ENCODE assay signal across 8 cellular contexts in the genomic region with DNA sequence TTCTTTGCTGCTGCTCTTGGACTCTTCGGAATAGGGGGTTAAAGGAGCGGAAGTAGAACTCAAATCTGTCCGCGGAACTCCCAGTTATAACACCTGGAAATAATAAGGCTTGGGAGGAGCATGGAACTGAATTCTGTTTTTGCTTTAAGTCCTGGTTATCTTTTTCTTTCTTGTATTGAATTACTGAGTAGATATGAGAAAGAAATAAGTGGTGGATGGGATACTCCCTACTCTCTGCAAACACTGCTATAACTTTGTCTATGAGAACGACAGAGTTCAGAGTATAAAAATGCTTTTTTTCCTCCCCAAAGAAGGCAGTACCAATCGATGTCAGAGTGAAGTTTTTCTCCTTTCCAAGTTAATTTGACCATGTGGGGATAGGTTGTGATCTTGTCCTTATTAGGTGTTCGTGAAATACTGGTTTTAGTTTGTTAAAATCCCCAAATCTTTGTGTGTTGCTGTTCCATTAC. TPM values are rescaled to one million over a fixed set of nuclear protein-coding genes. Genes with fewer than 3 reads are reported as not detected.
DNase-seq lines count a peak whose midpoint lies in the region; ATAC-seq, FAIRE-seq and TF ChIP-seq lines count a peak whose summit lies in the region.

No MANE protein-coding gene starts in this region.

- TF ChIP-seq CTCF in HFF-Myc (IDR thresholded peaks at IDR 0.05; ENCODE audit: low read depth, low read length, missing control alignments), result no peak
- no peak for TF ChIP-seq CTCF in neural crest cell (conservative IDR thresholded peaks at IDR 0.05)

- H3K27ac Mint-ChIP-seq in T-helper 17 cell (peak overlapping the region; percentile 96), neural crest cell (ENCODE audit: unreplicated experiment) (peak overlapping the region; percentile 74)

- peak; percentile 18 for TF ChIP-seq POLR2A in erythroblast (IDR thresholded peaks at IDR 0.05; ENCODE audit: low read length)

- DNase-seq in CD1c-positive myeloid dendritic cell (ENCODE audit: extremely low spot score) (peak; percentile 38), HFF-Myc (ENCODE audit: extremely low read depth, low read depth) (peak; percentile 21), T-helper 17 cell (no peak), erythroblast (lab: John Stamatoyannopoulos, UW) (peak; percentile 61 to 64), neural crest cell (ENCODE audit: low read depth, low spot score) (no peak), urothelium cell line (ENCODE audit: low spot score) (no peak)

- peak overlapping the region; percentile 76 for H3K4me3 ChIP-seq in HFF-Myc (replicated peaks; ENCODE audit: low read depth, low read length)

- FAIRE-seq in urothelium cell line (lab: Jason Lieb, UNC), result no peak

- H3K36me3 Mint-ChIP-seq in T-helper 17 cell (ENCODE audit: low read depth) (peaks cover 2% of the 10 kb centered on the region), neural crest cell (ENCODE audit: low read depth) (peaks cover 7% of the 10 kb centered on the region)

- no peak for ATAC-seq in T-helper 17 cell
- no peak for ATAC-seq in HG03521 (IDR thresholded peaks at IDR 0.05; ENCODE audit: unreplicated experiment)
- no peak for ATAC-seq in HG02623 (IDR thresholded peaks at IDR 0.05; ENCODE audit: unreplicated experiment)

- peaks cover 3% of the 10 kb centered on the region for H3K9me3 Mint-ChIP-seq in neural crest cell

- H3K4me1 Mint-ChIP-seq in T-helper 17 cell (peaks cover 52% of the 10 kb centered on the region), neural crest cell (peaks cover 21% of the 10 kb centered on the region)

- H3K27me3 Mint-ChIP-seq in T-helper 17 cell (no peaks in the 10 kb centered on the region), neural crest cell (ENCODE audit: low read depth) (no peaks in the 10 kb centered on the region)

- peak overlapping the region; percentile 99 for H3K4me3 Mint-ChIP-seq in T-helper 17 cell
- peak overlapping the region; percentile 100 for H3K4me3 Mint-ChIP-seq in neural crest cell

- H3K9me3 ChIP-seq in T-helper 17 cell (ENCODE audit: control insufficient read depth, low read length, poor library complexity, severe bottlenecking), result no peaks in the 10 kb centered on the region

RNA-seq across cellular contexts. Expression of a gene that starts 1.2 kb away (rescaled TPM):
- total RNA-seq in T-helper 17 cell (10 to 100 TPM; 19.6 to 24.3 TPM), neural crest cell (21.6 and 22.4 TPM in 2 replicates)

Comparison
In these comparisons a context has a peak if more than half of its experiments do, and no peak if none do; other contexts are left out.
1. DNase-seq: peak in CD1c-positive myeloid dendritic cell (single experiment), HFF-Myc (single experiment) and erythroblast (2 of 2); none in T-helper 17 cell (0 of 3), neural crest cell (single experiment) and urothelium cell line (single experiment).